ENCODE assay signal across 8 cellular contexts in the genomic region with DNA sequence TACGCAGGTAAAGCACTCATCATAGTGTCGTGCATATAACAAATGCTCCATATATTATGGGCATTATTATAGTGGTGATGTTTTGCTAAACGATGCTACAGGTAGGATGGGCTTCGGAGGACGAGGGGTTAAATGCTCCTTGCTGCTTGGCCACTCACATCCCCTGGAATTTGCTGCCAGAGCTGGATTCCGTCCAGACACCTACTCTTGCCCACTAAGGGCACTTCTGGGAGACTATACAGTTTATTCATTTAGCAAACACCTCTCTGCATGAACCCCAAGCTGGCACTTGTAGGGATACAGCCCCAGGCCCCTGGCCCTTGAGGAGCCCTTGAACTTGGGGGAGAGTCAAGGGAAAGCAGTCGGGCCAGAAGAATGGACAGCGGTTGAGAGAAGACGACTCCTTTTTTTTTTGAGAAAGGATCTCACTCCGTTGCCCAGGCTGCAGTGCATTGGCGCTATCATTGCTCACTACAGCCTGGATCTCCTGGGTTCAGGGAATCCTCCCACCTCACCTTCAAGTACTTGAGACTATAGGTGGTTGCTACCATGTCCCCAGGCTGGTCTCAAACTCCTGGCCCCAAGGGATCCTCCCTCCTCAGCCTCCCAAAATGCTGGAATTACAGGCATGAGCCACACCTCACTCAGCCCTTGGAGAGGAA. TPM values are rescaled to one million over a fixed set of nuclear protein-coding genes. Genes with fewer than 3 reads are reported as not detected.
DNase-seq lines count a peak whose midpoint lies in the region; ATAC-seq, FAIRE-seq and TF ChIP-seq lines count a peak whose summit lies in the region.

No MANE protein-coding gene starts in this region.

- no peak overlapping the region for H3K27ac ChIP-seq in K562 (ENCODE audit: extremely low read depth, low read depth, low read length)
- H3K27ac ChIP-seq in muscle layer of colon (ENCODE audit: low read depth, low read length): peak overlapping the region; percentile 93

- H3K36me3 ChIP-seq in K562 (ENCODE audit: control insufficient read depth, insufficient read depth, low read length) (peaks cover 14% of the 10 kb centered on the region), muscle layer of colon (ENCODE audit: insufficient read depth, low read length) (no peaks in the 10 kb centered on the region)

- TF ChIP-seq POLR2A in K562 (conservative IDR thresholded peaks at IDR 0.05): no peak

- no peak for TF ChIP-seq RAD21 in K562 (CRISPR knock-in tag; conservative IDR thresholded peaks at IDR 0.05 in 1 of 2, IDR thresholded peaks at IDR 0.05 in 1 of 2)

- ATAC-seq in stimulated activated naive CD8-positive, alpha-beta T cell treated with anti-CD3 and anti-CD28 coated beads, Interleukin-15, Interleukin-2, amounts not matched to agents 100 U/mL and 50 U/mL, for 24 hours: no peak
- no peak for ATAC-seq in K562

- H3K4me2 ChIP-seq in K562 (ENCODE audit: insufficient read depth, low read length): no peak overlapping the region

- H3K36me3 Mint-ChIP-seq in stimulated activated naive CD8-positive, alpha-beta T cell treated with anti-CD3 and anti-CD28 coated beads, Interleukin-15, Interleukin-2, amounts not matched to agents 100 ng/mL and 50 ng/mL, for 24 hours (ENCODE audit: low read depth): peaks cover 8% of the 10 kb centered on the region

- 64% methylated on average over 11 of the region's 11 CpGs for WGBS in K562 (ENCODE audit: insufficient coverage, low coverage, missing lambda C conversion rate)

- in situ Hi-C loops in K562 (cut with MboI): no loop called here

- H3K4me1 ChIP-seq in K562 (replicated peaks in 1 of 2; ENCODE audit: control insufficient read depth in 2 of 2, insufficient read depth in 2 of 2, low read length in 2 of 2) (peaks cover 26 to 66% of the 10 kb centered on the region in 2 experiments; a peak in 4 of 5 replicates), muscle layer of colon (ENCODE audit: insufficient read depth, low read length) (peaks cover 39% of the 10 kb centered on the region)

- H3K27me3 Mint-ChIP-seq in stimulated activated naive CD8-positive, alpha-beta T cell treated with anti-CD3 and anti-CD28 coated beads, Interleukin-15, Interleukin-2, amounts not matched to agents 100 ng/mL and 50 ng/mL, for 24 hours: no peaks in the 10 kb centered on the region

- no peaks in the 10 kb centered on the region for H4K20me1 ChIP-seq in K562 (replicated peaks; ENCODE audit: control insufficient read depth, insufficient read depth, low read length)

- H3K4me3 ChIP-seq in K562 (no peak overlapping the region), muscle layer of colon (ENCODE audit: low read depth in 1 of 2, low read length in 2 of 2) (no peak overlapping the region)

- peaks cover 33% of the 10 kb centered on the region for H3K79me2 ChIP-seq in K562 (ENCODE audit: control insufficient read depth, insufficient read depth, low read length)

- FAIRE-seq in K562 (lab: Jason Lieb, UNC): no peak

- H3K4me3 Mint-ChIP-seq in stimulated activated naive CD8-positive, alpha-beta T cell treated with anti-CD3 and anti-CD28 coated beads, Interleukin-15, Interleukin-2, amounts not matched to agents 100 ng/mL and 50 ng/mL, for 24 hours: peak overlapping the region; percentile 89

- BruUV-seq in K562 (replicated peaks; lab: Mats Ljungman, UMichigan): no TSS peak

- POLR2A ChIA-PET in K562 (lab: Yijun Ruan, JAX): interaction anchor here (1.0 to 1.6 kb wide), 4 partner anchors 10 to 55 kb away, joined by 3 to 5 read pairs (median 4); partner anchors contain the start of gene BABAM1

- DNase-seq in stimulated activated naive CD8-positive, alpha-beta T cell treated with anti-CD3 and anti-CD28 coated beads, Interleukin-15, Interleukin-2, amounts not matched to agents 100 U/mL and 50 U/mL, for 24 hours: no peak
- no peak for DNase-seq in K562 (ENCODE audit: extremely low read depth in 1 of 4, low spot score in 3 of 4)
- no peak for DNase-seq in GM10266 (ENCODE audit: extremely low spot score)
- no peak for DNase-seq in activated gamma-delta T cell treated with Interleukin-2 at 50 U/mL for 16 hours
- no peak for DNase-seq in EL
- no peak for DNase-seq in stimulated activated naive CD4-positive, alpha-beta T cell treated with Interleukin-2 at 50 U/mL for 16 hours (lab: John Stamatoyannopoulos, UW)

- H3K9ac ChIP-seq in K562 (ENCODE audit: insufficient read depth in 1 of 2, low read depth in 2 of 2, low read length in 2 of 2) (peak overlapping the region in 1 of 2 experiments; percentile 55; a peak in 1 of 4 replicates), muscle layer of colon (ENCODE audit: low read length) (no peak overlapping the region)

- no peak overlapping the region for H2AFZ ChIP-seq in K562 (ENCODE audit: low read depth, low read length)

- H3K27me3 ChIP-seq in K562 (ENCODE audit: control insufficient read depth in 2 of 2, insufficient read depth in 2 of 2, low read length in 2 of 2): no peaks in the 10 kb centered on the region
- no peaks in the 10 kb centered on the region for H3K27me3 ChIP-seq in muscle layer of colon (ENCODE audit: control insufficient read depth in 1 of 2, insufficient read depth in 2 of 2, low read length in 2 of 2)

- CTCF ChIA-PET in K562 (lab: Yijun Ruan, JAX; ENCODE audit: low intra/inter-chr PET ratio): interaction anchor here (0.6 to 0.8 kb wide), 2 partner anchors 86 kb away, joined by 3 read pairs; no protein-coding TSS in a partner anchor

- intact Hi-C loops in K562 (cut with micrococcal nuclease): loop anchor here (1.0 kb wide), 1 partner anchor 10 kb away; no protein-coding TSS in a partner anchor

- TF ChIP-seq CTCF in K562 (IDR thresholded peaks at IDR 0.05 in 2 of 3, conservative IDR thresholded peaks at IDR 0.05 in 1 of 3; ENCODE audit: insufficient read depth in 2 of 3, low read depth in 1 of 3, low read length in 3 of 3) (no peak), GM10266 (IDR thresholded peaks at IDR 0.05; ENCODE audit: control insufficient read depth, insufficient read depth, low read depth, missing control alignments) (no peak)

- H3K9me1 ChIP-seq in K562 (ENCODE audit: control insufficient read depth, insufficient read depth, low read length): no peaks in the 10 kb centered on the region

- H3K9me3 Mint-ChIP-seq in stimulated activated naive CD8-positive, alpha-beta T cell treated with anti-CD3 and anti-CD28 coated beads, Interleukin-15, Interleukin-2, amounts not matched to agents 100 ng/mL and 50 ng/mL, for 24 hours: no peaks in the 10 kb centered on the region

- TF ChIP-seq EP300 in K562 (IDR thresholded peaks at IDR 0.05; ENCODE audit: low read length): no peak

- peak overlapping the region; percentile 55 for H3K27ac Mint-ChIP-seq in stimulated activated naive CD8-positive, alpha-beta T cell treated with anti-CD3 and anti-CD28 coated beads, Interleukin-15, Interleukin-2, amounts not matched to agents 100 ng/mL and 50 ng/mL, for 24 hours

- peaks cover 53% of the 10 kb centered on the region for H3K4me1 Mint-ChIP-seq in stimulated activated naive CD8-positive, alpha-beta T cell treated with anti-CD3 and anti-CD28 coated beads, Interleukin-15, Interleukin-2, amounts not matched to agents 100 ng/mL and 50 ng/mL, for 24 hours (ENCODE audit: low read depth)

- H3K9me3 ChIP-seq in K562 (replicated peaks; ENCODE audit: control insufficient read depth, insufficient read depth, low read depth, low read length) (no peaks in the 10 kb centered on the region), muscle layer of colon (ENCODE audit: low read length) (no peaks in the 10 kb centered on the region)

RNA-seq across cellular contexts. Expression of gene MRPL34, which starts 1.2 kb away (rescaled TPM):
- 19.6 and 23.8 TPM in 2 replicates for total RNA-seq in K562 (2011; cell fraction: chromatin; rRNA removed; ENCODE audit: low replicate concordance)
- total RNA-seq in K562 (2011; cell fraction: nucleolus; rRNA removed): 18.0 and 22.4 TPM in 2 replicates
- total RNA-seq in K562 (2011; cell fraction: nucleoplasm; rRNA removed): 12.5 and 22.0 TPM in 2 replicates
- total RNA-seq in K562 (2014; rRNA removed) (191 and 236 TPM in 2 replicates), K562 (2014; rRNA removed; fragmentation: Illumina TruSeq; extraction: Trizol) (40.7 and 46.5 TPM in 2 replicates), K562 (2015; rRNA removed; fragmentation: Illumina TruSeq; extraction: Trizol) (66.9 and 67.3 TPM in 2 replicates), K562 (2021) (129 and 158 TPM in 2 replicates)
- polyA plus RNA-seq in K562 (2011; rRNA removed) (70.2 and 75.9 TPM in 2 replicates), K562 (2014; fragmentation: Illumina TruSeq; extraction: Trizol) (72.5 and 85.4 TPM in 2 replicates), K562 (2014; fragmentation: Nextera tagmentation; extraction: Ambion mirVana) (10 to 100 TPM; 11.5 to 20.6 TPM), K562 (2014; rRNA removed) (256 and 284 TPM in 2 replicates)
- polyA plus RNA-seq in K562 (2011; cell fraction: cytosol; rRNA removed): 111 and 153 TPM in 2 replicates
- polyA plus RNA-seq in K562 (2011; cell fraction: nucleus; rRNA removed): 45.5 and 64.0 TPM in 2 replicates
- polyA plus RNA-seq in K562 (2012): 69.4 and 92.1 TPM in 2 replicates
- 19.7 and 20.4 TPM in 2 replicates for polyA minus RNA-seq in K562 (2011; rRNA and poly(A)+ RNA removed)
- polyA minus RNA-seq in K562 (2011; cell fraction: cytosol; rRNA and poly(A)+ RNA removed): 15.6 and 16.5 TPM in 2 replicates
- polyA minus RNA-seq in K562 (2011; cell fraction: nucleus; rRNA and poly(A)+ RNA removed): 5.8 and 7.4 TPM in 2 replicates

RNA-seq across cellular contexts. Expression of gene ABHD8, which starts 1.3 kb away (rescaled TPM):
- 2.0 TPM in 1 of 2 replicates, not detected in the other for total RNA-seq in K562 (2011; cell fraction: chromatin; rRNA removed; ENCODE audit: low replicate concordance)
- total RNA-seq in K562 (2011; cell fraction: nucleolus; rRNA removed): 4.0 and 4.2 TPM in 2 replicates
- total RNA-seq in K562 (2011; cell fraction: nucleoplasm; rRNA removed): 1.5 and 1.8 TPM in 2 replicates
- total RNA-seq in K562 (2014; rRNA removed): 5.0 and 5.8 TPM in 2 replicates
- total RNA-seq in K562 (2014; rRNA removed; fragmentation: Illumina TruSeq; extraction: Trizol): 0.22 and 0.29 TPM in 2 replicates
- total RNA-seq in K562 (2015; rRNA removed; fragmentation: Illumina TruSeq; extraction: Trizol): 1.7 and 1.8 TPM in 2 replicates
- 5.6 and 6.6 TPM in 2 replicates for total RNA-seq in K562 (2021)
- 2.3 and 4.2 TPM in 2 replicates for polyA plus RNA-seq in K562 (2011; rRNA removed)
- polyA plus RNA-seq in K562 (2011; cell fraction: cytosol; rRNA removed): 6.2 and 11.3 TPM in 2 replicates
- polyA plus RNA-seq in K562 (2011; cell fraction: nucleus; rRNA removed): 2.0 and 2.3 TPM in 2 replicates
- 3.7 and 11.4 TPM in 2 replicates for polyA plus RNA-seq in K562 (2012)
- polyA plus RNA-seq in K562 (2014; fragmentation: Illumina TruSeq; extraction: Trizol): 0.97 and 2.3 TPM in 2 replicates
- under 1 TPM in 1 of 2 experiments, not detected in 1; 0.04 TPM for polyA plus RNA-seq in K562 (2014; fragmentation: Nextera tagmentation; extraction: Ambion mirVana)
- polyA plus RNA-seq in K562 (2014; rRNA removed): 3.8 and 5.2 TPM in 2 replicates
- polyA minus RNA-seq in K562 (2011; rRNA and poly(A)+ RNA removed): 0.96 and 1.6 TPM in 2 replicates
- 3.3 and 5.3 TPM in 2 replicates for polyA minus RNA-seq in K562 (2011; cell fraction: cytosol; rRNA and poly(A)+ RNA removed)
- 2.7 and 3.0 TPM in 2 replicates for polyA minus RNA-seq in K562 (2011; cell fraction: nucleus; rRNA and poly(A)+ RNA removed)

RNA-seq across cellular contexts. Expression of gene DDA1, which starts 4.8 kb away (rescaled TPM):
- total RNA-seq in K562 (2011; cell fraction: chromatin; rRNA removed; ENCODE audit: low replicate concordance): 15.2 and 39.3 TPM in 2 replicates
- 28.5 and 28.7 TPM in 2 replicates for total RNA-seq in K562 (2011; cell fraction: nucleolus; rRNA removed)
- total RNA-seq in K562 (2011; cell fraction: nucleoplasm; rRNA removed): 20.4 and 21.3 TPM in 2 replicates
- total RNA-seq in K562 (2014; rRNA removed) (43.5 and 67.6 TPM in 2 replicates), K562 (2014; rRNA removed; fragmentation: Illumina TruSeq; extraction: Trizol) (23.2 and 23.5 TPM in 2 replicates), K562 (2015; rRNA removed; fragmentation: Illumina TruSeq; extraction: Trizol) (32.7 and 33.2 TPM in 2 replicates), K562 (2021) (45.1 and 51.4 TPM in 2 replicates)
- polyA plus RNA-seq in K562 (2011; rRNA removed) (33.8 and 43.2 TPM in 2 replicates), K562 (2014; fragmentation: Illumina TruSeq; extraction: Trizol) (72.3 and 80.9 TPM in 2 replicates), K562 (2014; fragmentation: Nextera tagmentation; extraction: Ambion mirVana) (1 to 10 TPM; 1.4 to 4.3 TPM), K562 (2014; rRNA removed) (68.0 and 83.8 TPM in 2 replicates)
- polyA plus RNA-seq in K562 (2011; cell fraction: cytosol; rRNA removed): 30.2 and 37.1 TPM in 2 replicates
- polyA plus RNA-seq in K562 (2011; cell fraction: nucleus; rRNA removed): 47.2 and 60.1 TPM in 2 replicates
- 77.4 and 90.9 TPM in 2 replicates for polyA plus RNA-seq in K562 (2012)
- polyA minus RNA-seq in K562 (2011; rRNA and poly(A)+ RNA removed): 13.6 and 18.4 TPM in 2 replicates
- polyA minus RNA-seq in K562 (2011; cell fraction: cytosol; rRNA and poly(A)+ RNA removed): 5.8 and 7.9 TPM in 2 replicates
- 8.5 and 8.7 TPM in 2 replicates for polyA minus RNA-seq in K562 (2011; cell fraction: nucleus; rRNA and poly(A)+ RNA removed)

RNA-seq across cellular contexts. Expression of gene ANKLE1, which starts 22.8 kb away (rescaled TPM):
- 4.8 and 20.8 TPM in 2 replicates for total RNA-seq in K562 (2011; cell fraction: chromatin; rRNA removed; ENCODE audit: low replicate concordance)
- total RNA-seq in K562 (2011; cell fraction: nucleolus; rRNA removed): 15.0 and 17.0 TPM in 2 replicates
- 7.6 and 10.9 TPM in 2 replicates for total RNA-seq in K562 (2011; cell fraction: nucleoplasm; rRNA removed)
- total RNA-seq in K562 (2014; rRNA removed) (6.1 and 6.9 TPM in 2 replicates), K562 (2014; rRNA removed; fragmentation: Illumina TruSeq; extraction: Trizol) (1.8 and 2.1 TPM in 2 replicates), K562 (2015; rRNA removed; fragmentation: Illumina TruSeq; extraction: Trizol) (2.9 and 3.5 TPM in 2 replicates), K562 (2021) (6.2 and 6.7 TPM in 2 replicates)
- polyA plus RNA-seq in K562 (2011; rRNA removed) (2.2 and 3.2 TPM in 2 replicates), K562 (2014; fragmentation: Illumina TruSeq; extraction: Trizol) (5.8 and 6.0 TPM in 2 replicates), K562 (2014; fragmentation: Nextera tagmentation; extraction: Ambion mirVana) (under 1 TPM; 0.63 to 0.64 TPM), K562 (2014; rRNA removed) (8.2 and 9.2 TPM in 2 replicates)
- polyA plus RNA-seq in K562 (2011; cell fraction: cytosol; rRNA removed): 2.1 and 5.0 TPM in 2 replicates
- 8.3 and 16.7 TPM in 2 replicates for polyA plus RNA-seq in K562 (2011; cell fraction: nucleus; rRNA removed)
- polyA plus RNA-seq in K562 (2012): 3.2 and 5.8 TPM in 2 replicates
- polyA minus RNA-seq in K562 (2011; rRNA and poly(A)+ RNA removed): 0.75 and 1.1 TPM in 2 replicates
- 1.4 and 3.5 TPM in 2 replicates for polyA minus RNA-seq in K562 (2011; cell fraction: cytosol; rRNA and poly(A)+ RNA removed)
- 3.4 and 4.8 TPM in 2 replicates for polyA minus RNA-seq in K562 (2011; cell fraction: nucleus; rRNA and poly(A)+ RNA removed)

RNA-seq across cellular contexts. Expression of gene ANO8, which starts 30.1 kb away (rescaled TPM):
- total RNA-seq in K562 (2011; cell fraction: chromatin; rRNA removed; ENCODE audit: low replicate concordance): 16.0 and 39.6 TPM in 2 replicates
- total RNA-seq in K562 (2011; cell fraction: nucleolus; rRNA removed): 22.4 and 24.5 TPM in 2 replicates
- 14.4 and 15.8 TPM in 2 replicates for total RNA-seq in K562 (2011; cell fraction: nucleoplasm; rRNA removed)
- total RNA-seq in K562 (2014; rRNA removed) (2.5 and 3.5 TPM in 2 replicates), K562 (2014; rRNA removed; fragmentation: Illumina TruSeq; extraction: Trizol) (0.51 and 0.73 TPM in 2 replicates), K562 (2015; rRNA removed; fragmentation: Illumina TruSeq; extraction: Trizol) (1.6 and 2.4 TPM in 2 replicates), K562 (2021) (7.6 and 8.5 TPM in 2 replicates)
- polyA plus RNA-seq in K562 (2011; rRNA removed) (2.2 and 5.1 TPM in 2 replicates), K562 (2014; fragmentation: Illumina TruSeq; extraction: Trizol) (1.5 and 2.5 TPM in 2 replicates), K562 (2014; fragmentation: Nextera tagmentation; extraction: Ambion mirVana) (under 1 TPM in 1 of 2 experiments, not detected in 1; 0.07 TPM), K562 (2014; rRNA removed) (7.1 and 7.7 TPM in 2 replicates)
- polyA plus RNA-seq in K562 (2011; cell fraction: cytosol; rRNA removed): 2.8 and 3.7 TPM in 2 replicates
- 32.7 and 44.1 TPM in 2 replicates for polyA plus RNA-seq in K562 (2011; cell fraction: nucleus; rRNA removed)
- polyA plus RNA-seq in K562 (2012): 4.9 and 11.8 TPM in 2 replicates
- 1.6 TPM in 2 replicates for polyA minus RNA-seq in K562 (2011; rRNA and poly(A)+ RNA removed)
- polyA minus RNA-seq in K562 (2011; cell fraction: cytosol; rRNA and poly(A)+ RNA removed): 1.8 and 4.5 TPM in 2 replicates
- polyA minus RNA-seq in K562 (2011; cell fraction: nucleus; rRNA and poly(A)+ RNA removed): 10.5 and 14.6 TPM in 2 replicates
